Comparison of ENCODE assay signal across 24 cellular contexts in the genomic region with DNA sequence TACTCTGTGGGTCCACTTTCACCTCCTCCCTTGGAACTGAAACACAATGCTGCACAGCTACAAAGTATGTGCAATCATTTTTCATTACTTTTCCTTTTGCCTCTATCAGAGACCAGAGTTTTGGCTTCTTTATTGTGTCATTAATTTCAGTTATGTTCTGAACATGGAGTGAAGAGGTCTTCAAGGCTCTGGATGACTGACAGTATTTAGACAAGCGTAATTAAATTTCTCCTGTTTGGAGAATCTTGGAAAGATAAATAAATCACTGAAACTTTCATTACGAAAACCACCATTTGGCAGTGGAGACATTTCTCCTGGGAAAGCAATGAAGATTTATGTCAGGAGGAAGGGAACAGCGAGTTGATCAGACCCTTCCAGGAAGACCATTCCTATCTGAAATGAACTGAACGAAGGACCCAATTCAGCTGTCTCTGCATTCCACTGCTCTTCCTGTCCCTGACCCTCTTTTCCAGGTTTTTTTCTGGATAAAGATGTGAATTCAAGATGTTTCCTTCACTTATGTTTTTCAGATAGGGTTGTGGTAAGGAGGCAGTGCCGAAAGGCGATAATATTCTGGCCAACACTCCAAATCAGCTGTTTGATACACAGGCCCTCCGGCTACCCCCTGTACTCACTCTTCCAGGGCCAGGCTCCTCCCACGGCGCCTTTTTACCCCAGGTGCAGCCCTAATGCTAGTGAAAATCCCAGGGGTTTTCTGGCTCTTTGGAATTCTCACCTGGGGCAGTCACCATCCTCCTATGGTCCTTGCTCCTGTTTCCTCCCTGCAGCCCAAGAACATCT.
DNase-seq lines count a peak whose midpoint lies in the region; ATAC-seq, FAIRE-seq and TF ChIP-seq lines count a peak whose summit lies in the region.
"Had no signal": no experiment of that assay in that cellular context is flagged by ENCODE, and none has a peak within 500 bp of the region (broad histone marks: within the 10 kb centered on the region; RNA-seq: fewer than 3 reads in every experiment).

No MANE protein-coding gene starts in this region.

- TF ChIP-seq CTCF in endothelial cell of umbilical vein (IDR thresholded peaks at IDR 0.05; ENCODE audit: extremely low read depth in 1 of 2, insufficient read depth in 1 of 2, low read depth in 1 of 2, low read length in 2 of 2) (no peak), spleen (IDR thresholded peaks at IDR 0.05 in 8 of 11, conservative IDR thresholded peaks at IDR 0.05 in 3 of 11) (no peak), ovary (IDR thresholded peaks at IDR 0.05) (no peak), HFFc6 (IDR thresholded peaks at IDR 0.05) (no peak)

- H3K18ac ChIP-seq in mesenchymal stem cell (ENCODE audit: low read depth in 1 of 2, low read length in 2 of 2): peak overlapping the region in 1 of 2 experiments; percentile 45

- H3K4me1 ChIP-seq in endothelial cell of umbilical vein (ENCODE audit: control insufficient read depth, extremely low read depth, insufficient read depth, low read length) (no peaks in the 10 kb centered on the region), mesenchymal stem cell (ENCODE audit: control insufficient read depth, insufficient read depth, low read depth, low read length) (no peaks in the 10 kb centered on the region), spleen (peaks cover 0 to 9% (median 0%) of the 10 kb centered on the region in 6 donors), ovary (ENCODE audit: insufficient read depth) (no peaks in the 10 kb centered on the region)
- H3K4me1 ChIP-seq: BLaER1 treated with 17β-estradiol and CSF1 and Interleukin-3, amounts not matched to agents 10 nM and 100 nM; Caco-2 had no signal

- H2BK5ac ChIP-seq in mesenchymal stem cell (ENCODE audit: low read depth, low read length, poor library complexity, severe bottlenecking): no peak overlapping the region

- no peaks in the 10 kb centered on the region for H3K9me3 ChIP-seq in endothelial cell of umbilical vein (replicated peaks; ENCODE audit: control insufficient read depth, insufficient read depth, low read length)
- peaks cover 24% of the 10 kb centered on the region for H3K9me3 ChIP-seq in mesenchymal stem cell (ENCODE audit: control insufficient read depth, low read length)
- peaks cover 3 to 15% (median 12%) of the 10 kb centered on the region in 8 donors for H3K9me3 ChIP-seq in spleen
- H3K9me3 ChIP-seq in ovary: no peaks in the 10 kb centered on the region

- peak overlapping the region in 1 of 2 experiments; percentile 24 for H3K4ac ChIP-seq in mesenchymal stem cell (ENCODE audit: low read depth in 1 of 2, low read length in 2 of 2)

- peak overlapping the region; percentile 31 for H4K8ac ChIP-seq in mesenchymal stem cell (ENCODE audit: low read length)

- CTCF ChIA-PET in endothelial cell of umbilical vein (lab: Charles Lee): no interaction called here

- TF ChIP-seq POLR2A in endothelial cell of umbilical vein (IDR thresholded peaks at IDR 0.05; ENCODE audit: low read depth, low read length) (no peak), spleen (IDR thresholded peaks at IDR 0.05) (no peak), ovary (IDR thresholded peaks at IDR 0.05) (no peak)

- no peak overlapping the region for H3K14ac ChIP-seq in mesenchymal stem cell (ENCODE audit: low read length in 2 of 2)

- peaks cover 21% of the 10 kb centered on the region for H3K27me3 Mint-ChIP-seq in HFFc6 (ENCODE audit: insufficient read depth)

- H2BK12ac ChIP-seq in mesenchymal stem cell (ENCODE audit: low read length in 2 of 2): no peak overlapping the region

- H3K23ac ChIP-seq in mesenchymal stem cell (ENCODE audit: low read length in 2 of 2): no peak overlapping the region

- peaks cover 16% of the 10 kb centered on the region for H3K9me3 Mint-ChIP-seq in HFFc6

- H3K9ac ChIP-seq in endothelial cell of umbilical vein (replicated peaks; ENCODE audit: extremely low read depth, insufficient read depth, low read length) (no peak overlapping the region), mesenchymal stem cell (ENCODE audit: low read length) (no peak overlapping the region)
- H3K9ac ChIP-seq: BLaER1 treated with 17β-estradiol and CSF1 and Interleukin-3, amounts not matched to agents 10 nM and 100 nM had no signal

- H2AFZ ChIP-seq in endothelial cell of umbilical vein (ENCODE audit: low read depth, low read length): no peak overlapping the region
- no peak overlapping the region for H2AFZ ChIP-seq in mesenchymal stem cell (ENCODE audit: low read depth, low read length)

- POLR2A ChIA-PET in endothelial cell of umbilical vein (lab: Charles Lee): no interaction called here

- peak overlapping the region; percentile 98 for H2BK15ac ChIP-seq in mesenchymal stem cell (ENCODE audit: low read depth, poor library complexity, severe bottlenecking)

- no peak overlapping the region for H3K27ac ChIP-seq in endothelial cell of umbilical vein (ENCODE audit: insufficient read depth, low read depth, low read length)
- no peak overlapping the region for H3K27ac ChIP-seq in mesenchymal stem cell (ENCODE audit: low read length, poor library complexity, severe bottlenecking)
- H3K27ac ChIP-seq in spleen: peak overlapping the region in 6 of 8 donors; percentile 25 to 54 (median 41)
- no peak overlapping the region for H3K27ac ChIP-seq in ovary
- H3K27ac ChIP-seq: BLaER1 treated with 17β-estradiol and CSF1 and Interleukin-3, amounts not matched to agents 10 nM and 100 nM had no signal

- TF ChIP-seq EP300 in ovary (IDR thresholded peaks at IDR 0.05): no peak

- no peak for FAIRE-seq in endothelial cell of umbilical vein (lab: Jason Lieb, UNC)
- FAIRE-seq: RCC 7860 had no signal

- peaks cover 6% of the 10 kb centered on the region; the same call in 1 of the 2 replicates for H3K4me1 Mint-ChIP-seq in HFFc6 (ENCODE audit: low read depth)
- H3K4me1 Mint-ChIP-seq: CD4-positive, alpha-beta memory T cell had no signal

- H3K36me3 ChIP-seq in endothelial cell of umbilical vein (ENCODE audit: control insufficient read depth in 2 of 2, extremely low read depth in 1 of 2, insufficient read depth in 2 of 2, low read length in 2 of 2) (no peaks in the 10 kb centered on the region), mesenchymal stem cell (ENCODE audit: control insufficient read depth in 1 of 2, insufficient read depth in 2 of 2, low read depth in 1 of 2, low read length in 2 of 2) (no peaks in the 10 kb centered on the region), spleen (no peaks in the 10 kb centered on the region), ovary (no peaks in the 10 kb centered on the region)
- H3K36me3 ChIP-seq: BLaER1 treated with 17β-estradiol and CSF1 and Interleukin-3, amounts not matched to agents 10 nM and 100 nM had no signal

- H3K4me3 ChIP-seq in endothelial cell of umbilical vein (replicated peaks in 1 of 3; ENCODE audit: insufficient read depth in 1 of 3, low read depth in 1 of 3, low read length in 3 of 3) (no peak overlapping the region), mesenchymal stem cell (ENCODE audit: insufficient read depth in 1 of 2, low read depth in 1 of 2, low read length in 2 of 2) (no peak overlapping the region), spleen (no peak overlapping the region), ovary (no peak overlapping the region)
- H3K4me3 ChIP-seq: BLaER1 treated with 17β-estradiol and CSF1 and Interleukin-3, amounts not matched to agents 10 nM and 100 nM had no signal

- no peaks in the 10 kb centered on the region for H3K79me1 ChIP-seq in mesenchymal stem cell (replicated peaks; ENCODE audit: low read length, poor library complexity, severe bottlenecking)

- H4K91ac ChIP-seq in mesenchymal stem cell (ENCODE audit: low read length): no peak overlapping the region

- H3K4me2 ChIP-seq in endothelial cell of umbilical vein (ENCODE audit: insufficient read depth, low read length) (no peak overlapping the region), mesenchymal stem cell (ENCODE audit: low read length, poor library complexity, severe bottlenecking) (no peak overlapping the region)
- H3K4me2 ChIP-seq: BLaER1 treated with 17β-estradiol and CSF1 and Interleukin-3, amounts not matched to agents 10 nM and 100 nM had no signal

- DNase-seq in Right ventricle myocardium inferior (ENCODE audit: missing footprints) (no peak), cardiac septum (ENCODE audit: low spot score) (no peak), endothelial cell of umbilical vein (ENCODE audit: low read depth, low spot score) (peak; percentile 33), mesenchymal stem cell (no peak), spleen (no peak), ovary (no peak), HFFc6 (no peak), NCI-H146 (lab: John Stamatoyannopoulos, UW) (no peak)
- DNase-seq: 8988T; Caco-2; CD4-positive, alpha-beta memory T cell; DMS 273 treated with DMSO at 0.1 percent for 48 hours; DMS79 treated with DMSO at 0.1 percent for 48 hours; GOT3; KG1; NCI-H1092 treated with DMSO at 0.1 percent for 48 hours; NCI-H1694; NCI-H2081; NCI-H2171 treated with DMSO at 0.1 percent for 48 hours; NCI-H524 treated with DMSO at 0.1 percent for 48 hours; NCI-H82; SHP77 had no signal

- H4K20me1 ChIP-seq in endothelial cell of umbilical vein (replicated peaks; ENCODE audit: control insufficient read depth, extremely low read depth, insufficient read depth, low read length): no peaks in the 10 kb centered on the region
- H4K20me1 ChIP-seq: BLaER1 treated with 17β-estradiol and CSF1 and Interleukin-3, amounts not matched to agents 10 nM and 100 nM had no signal

- no TSS peak for BruUV-seq in endothelial cell of umbilical vein (replicated peaks; lab: Mats Ljungman, UMichigan)

- H3K36me3 Mint-ChIP-seq in HFFc6 (ENCODE audit: low read depth): peaks cover 13% of the 10 kb centered on the region
- H3K36me3 Mint-ChIP-seq: CD4-positive, alpha-beta memory T cell had no signal

- dilution Hi-C loops in endothelial cell of umbilical vein (cut with MboI; ENCODE audit: extremely low pct_ligation_motif_present, low sequenced_read_pairs): no loop called here

- H3K4me3 Mint-ChIP-seq in HFFc6: no peak overlapping the region
- H3K4me3 Mint-ChIP-seq: CD4-positive, alpha-beta memory T cell had no signal

- H2AK5ac ChIP-seq in mesenchymal stem cell (ENCODE audit: low read length, severe bottlenecking): no peak overlapping the region

- H3K79me2 ChIP-seq in endothelial cell of umbilical vein (ENCODE audit: control insufficient read depth, insufficient read depth, low read length): no peaks in the 10 kb centered on the region

- H2BK120ac ChIP-seq in mesenchymal stem cell (ENCODE audit: low read depth, low read length): peak overlapping the region; percentile 54

- H3K27me3 ChIP-seq in endothelial cell of umbilical vein (ENCODE audit: control insufficient read depth in 2 of 2, insufficient read depth in 2 of 2, low read length in 2 of 2) (peaks cover 6 to 8% of the 10 kb centered on the region in 2 experiments), mesenchymal stem cell (ENCODE audit: control insufficient read depth in 1 of 2, insufficient read depth in 1 of 2, low read length in 2 of 2) (no peaks in the 10 kb centered on the region), spleen (replicated peaks in 1 of 7) (no peaks in the 10 kb centered on the region), ovary (no peaks in the 10 kb centered on the region)
- H3K27me3 ChIP-seq: BLaER1 treated with 17β-estradiol and CSF1 and Interleukin-3, amounts not matched to agents 10 nM and 100 nM had no signal

- no peaks in the 10 kb centered on the region for H3K9me1 ChIP-seq in endothelial cell of umbilical vein (replicated peaks; ENCODE audit: control insufficient read depth, extremely low read depth, insufficient read depth, low read length)

- no peak overlapping the region for H3K27ac Mint-ChIP-seq in HFFc6
- H3K27ac Mint-ChIP-seq: CD4-positive, alpha-beta memory T cell had no signal

- intact Hi-C loops in Right ventricle myocardium inferior (cut with DNase I) (no loop called here), cardiac septum (cut with DNase I) (no loop called here), endothelial cell of umbilical vein (cut with micrococcal nuclease) (no loop called here), spleen (cut with DNase I; ENCODE audit: low total_unique reads) (no loop called here), ovary (cut with DNase I) (no loop called here)

- 68% methylated on average over 8 of the region's 9 CpGs for WGBS in mesenchymal stem cell
- 46 to 49% (median 47%) methylated on average over 9 of the region's 9 CpGs for WGBS in spleen, 5 donors
- 46 to 66% (median 65%) methylated on average over 9 of the region's 9 CpGs for WGBS in ovary, 3 donors

- peak; percentile 84 for ATAC-seq in Right ventricle myocardium inferior

Comparison
In these comparisons a context has a peak if more than half of its experiments do, and no peak if none do; other contexts are left out.
1. H3K27ac ChIP-seq: peak in spleen (6 of 8); none in endothelial cell of umbilical vein (single experiment), mesenchymal stem cell (single experiment) and ovary (0 of 2).